Comparison of ENCODE assay signal across 8 cellular contexts in genomic region chr19:34733826-34734600, GRCh38. TPM values are rescaled to one million over a fixed set of nuclear protein-coding genes. Genes with fewer than 3 reads are reported as not detected.
DNase-seq lines count a peak whose midpoint lies in the region; ATAC-seq and TF ChIP-seq lines count a peak whose summit lies in the region.

TSS of gene ZNF181 (plus strand) at chr19:34734243. CDS start at chr19:34735038, 795 bp downstream.

- H3K4me3 ChIP-seq in SK-N-MC = peak within 1 kb of the TSS; percentile 85
- peak within 1 kb of the TSS; percentile 97 for H3K4me3 ChIP-seq in thoracic aorta

- H3K4me1 ChIP-seq in thoracic aorta (ENCODE audit: control insufficient read depth in 1 of 2, low read depth in 2 of 2) = peaks cover 5 to 23% of the 10 kb centered on the region in 2 donors

- H3K9me3 ChIP-seq in SK-N-MC (ENCODE audit: low read depth, low read length) (no peaks in the 10 kb centered on the region), thoracic aorta (peaks cover 21% of the 10 kb centered on the region)

- H3K4me1 Mint-ChIP-seq in HFFc6 (ENCODE audit: low read depth) = peaks cover 23% of the 10 kb centered on the region
- H3K4me1 Mint-ChIP-seq in glutamatergic neuron (ENCODE audit: low read depth, unreplicated experiment) = peaks cover 4% of the 10 kb centered on the region
- peaks cover 20% of the 10 kb centered on the region for H3K4me1 Mint-ChIP-seq in osteocyte (ENCODE audit: unreplicated experiment)

- TF ChIP-seq CTCF in HFFc6 (IDR thresholded peaks at IDR 0.05) = no peak
- no peak for TF ChIP-seq CTCF in glutamatergic neuron (IDR thresholded peaks at IDR 0.05; ENCODE audit: partially characterized antibody, unreplicated experiment)
- no peak for TF ChIP-seq CTCF in osteocyte (IDR thresholded peaks at IDR 0.05)
- TF ChIP-seq CTCF in thoracic aorta (IDR thresholded peaks at IDR 0.05) = no peak

- H3K4me3 Mint-ChIP-seq in HFFc6 = peak within 1 kb of the TSS; percentile 92
- peak within 1 kb of the TSS; percentile 95 for H3K4me3 Mint-ChIP-seq in glutamatergic neuron (ENCODE audit: unreplicated experiment)
- H3K4me3 Mint-ChIP-seq in osteocyte (ENCODE audit: unreplicated experiment) = peak within 1 kb of the TSS; percentile 92

- H3K27me3 Mint-ChIP-seq in HFFc6 (ENCODE audit: insufficient read depth) = peaks cover 6% of the 10 kb centered on the region; the same call in 1 of the 2 replicates
- peaks cover 6% of the 10 kb centered on the region for H3K27me3 Mint-ChIP-seq in glutamatergic neuron (ENCODE audit: unreplicated experiment)
- no peaks in the 10 kb centered on the region for H3K27me3 Mint-ChIP-seq in osteocyte (ENCODE audit: unreplicated experiment)

- peak within 1 kb of the TSS; percentile 97 for H3K9ac ChIP-seq in SK-N-MC (ENCODE audit: insufficient read length)

- DNase-seq in GM04504 (ENCODE audit: low read depth) (peak; percentile 79), HFFc6 (peak; percentile 84), NAMALWA (ENCODE audit: low spot score) (peak; percentile 79), SK-N-MC (ENCODE audit: low read depth, low spot score) (peak; percentile 72), glutamatergic neuron (peak; percentile 91), osteocyte (ENCODE audit: extremely low spot score, unreplicated experiment) (peak; percentile 90), thoracic aorta (ENCODE audit: low spot score) (peak; percentile 66)
- peak; percentile 71 to 81 for DNase-seq in activated naive CD4-positive, alpha-beta T cell treated with anti-CD3 and anti-CD28 coated beads, Interleukin-2, amount 50 U/mL, for 72 hours (ENCODE audit: low spot score in 2 of 2)

- H3K27ac Mint-ChIP-seq in HFFc6 (peak within 1 kb of the TSS; percentile 91), glutamatergic neuron (ENCODE audit: unreplicated experiment) (peak within 1 kb of the TSS; percentile 92), osteocyte (ENCODE audit: unreplicated experiment) (peak within 1 kb of the TSS; percentile 98)
- peak within 1 kb of the TSS; percentile 86 to 97 for H3K27ac Mint-ChIP-seq in activated naive CD4-positive, alpha-beta T cell treated with anti-CD3 and anti-CD28 coated beads, Interleukin-2, amount 50 U/mL, for 72 hours

- peak; percentile 82 to 88 for ATAC-seq in activated naive CD4-positive, alpha-beta T cell treated with anti-CD3 and anti-CD28 coated beads, Interleukin-2, amount 50 U/mL, for 72 hours
- ATAC-seq in thoracic aorta (ENCODE audit: insufficient number of reproducible peaks, low FRiP score, low read depth) = peak; percentile 97

- H3K36me3 ChIP-seq in SK-N-MC (ENCODE audit: insufficient read depth, low read length) (peaks cover 27% of the 10 kb centered on the region), thoracic aorta (peaks cover 14% of the 10 kb centered on the region)

- H3K27ac ChIP-seq in SK-N-MC = peak within 1 kb of the TSS; percentile 87
- H3K27ac ChIP-seq in thoracic aorta = peak within 1 kb of the TSS; percentile 98

- H3K36me3 Mint-ChIP-seq in HFFc6 (ENCODE audit: low read depth) (peaks cover 41% of the 10 kb centered on the region), glutamatergic neuron (ENCODE audit: unreplicated experiment) (no peaks in the 10 kb centered on the region), osteocyte (ENCODE audit: unreplicated experiment) (peaks cover 39% of the 10 kb centered on the region)
- peaks cover 31 to 32% of the 10 kb centered on the region in 2 donors for H3K36me3 Mint-ChIP-seq in activated naive CD4-positive, alpha-beta T cell treated with anti-CD3 and anti-CD28 coated beads, Interleukin-2, amount 50 U/mL, for 72 hours

- no peaks in the 10 kb centered on the region for H3K27me3 ChIP-seq in thoracic aorta (replicated peaks; ENCODE audit: insufficient read depth)

- H3K9me3 Mint-ChIP-seq in HFFc6 (peaks cover 26% of the 10 kb centered on the region), glutamatergic neuron (ENCODE audit: unreplicated experiment) (peaks cover 10% of the 10 kb centered on the region), osteocyte (ENCODE audit: unreplicated experiment) (peaks cover 29% of the 10 kb centered on the region)
- peaks cover 7% of the 10 kb centered on the region in 2 donors for H3K9me3 Mint-ChIP-seq in activated naive CD4-positive, alpha-beta T cell treated with anti-CD3 and anti-CD28 coated beads, Interleukin-2, amount 50 U/mL, for 72 hours

RNA-seq across cellular contexts. Expression of gene ZNF181, which starts in this region (rescaled TPM):
- 1 to 10 TPM; 3.7 to 5.6 (median 4.4) TPM for total RNA-seq in HFFc6 (2021; fragmentation: NEBNext Ultra II Directional; extraction: Animal tissue kit (Norgen Biotek cat#: 25700))
- total RNA-seq in activated naive CD4-positive, alpha-beta T cell treated with anti-CD3 and anti-CD28 coated beads, Interleukin-2, amount 50 U/mL, for 72 hours = 1 to 10 TPM; 2.5 to 4.6 TPM
- total RNA-seq in glutamatergic neuron (ENCODE audit: unreplicated experiment) (11.4 TPM), osteocyte (11.1 and 12.1 TPM in 2 replicates), thoracic aorta (10 to 100 TPM; 23.0 to 78.0 TPM)

Comparison
In these comparisons a context has a peak if more than half of its experiments do, and no peak if none do; other contexts are left out.
1. Peak in every context shown above with its lines: DNase-seq, ATAC-seq, H3K4me3 ChIP-seq and H3K27ac ChIP-seq.